In genomic region chr10:35378547-35379210, GRCh38 we compare ENCODE assay signal across 8 cellular contexts. TPM values are rescaled to one million over a fixed set of nuclear protein-coding genes. Genes with fewer than 3 reads are reported as not detected.
DNase-seq lines count a peak whose midpoint lies in the region; ATAC-seq, FAIRE-seq and TF ChIP-seq lines count a peak whose summit lies in the region.

No MANE protein-coding gene starts in this region.

- in situ Hi-C loops in GM23248 (cut with MboI), result no loop called here

- no peak overlapping the region for H3K9ac ChIP-seq in GM23248

- H3K4me2 ChIP-seq in GM23248 (ENCODE audit: unreplicated experiment), result no peak overlapping the region

- H3K27ac ChIP-seq in GM23248 (peak overlapping the region; percentile 56; the same call in 1 of the 2 replicates), mesodermal cell (ENCODE audit: low read depth, low read length, severe bottlenecking) (peak overlapping the region; percentile 81)

- POLR2A ChIA-PET in activated CD4-positive, alpha-beta T cell treated with anti-CD3 and anti-CD28 coated beads, Interleukin-2, amount 10 ng/mL, durations not matched to agents 7 days and 5 days (lab: Charles Lee), result no interaction called here

- no peaks in the 10 kb centered on the region for H3K36me3 Mint-ChIP-seq in activated CD4-positive, alpha-beta T cell treated with anti-CD3 and anti-CD28 coated beads, Interleukin-2, amount 10 ng/mL, durations not matched to agents 7 days and 5 days (ENCODE audit: low read depth)
- H3K36me3 Mint-ChIP-seq in Calu3 (ENCODE audit: insufficient read depth, unreplicated experiment), result no peaks in the 10 kb centered on the region

- no peaks in the 10 kb centered on the region for H3K9me2 ChIP-seq in GM23248 (ENCODE audit: insufficient read depth)

- H3K4me1 Mint-ChIP-seq in activated CD4-positive, alpha-beta T cell treated with anti-CD3 and anti-CD28 coated beads, Interleukin-2, amount 10 ng/mL, durations not matched to agents 7 days and 5 days, result peaks cover 44% of the 10 kb centered on the region
- peaks cover 34% of the 10 kb centered on the region for H3K4me1 Mint-ChIP-seq in Calu3 (ENCODE audit: low read depth, unreplicated experiment)

- FAIRE-seq in GM12892 (lab: Jason Lieb, UNC), result peak; percentile 66

- 74 to 79% methylated on average over 9 of the region's 9 CpGs for WGBS in GM23248 (ENCODE audit: low coverage in 1 of 2, low lambda C conversion rate in 2 of 2, missing lambda C conversion rate in 2 of 2), 2 experiments
- WGBS in mesodermal cell (ENCODE audit: insufficient coverage in 2 of 2), 2 experiments, result 75 to 77% methylated on average over 4 to 7 of the region's 9 CpGs

- CTCF ChIA-PET in activated CD4-positive, alpha-beta T cell treated with anti-CD3 and anti-CD28 coated beads, Interleukin-2, amount 10 ng/mL, durations not matched to agents 7 days and 5 days (lab: Charles Lee), result interaction anchor here (0.6 kb wide), 1 partner anchor 8 kb away, joined by 3 read pairs; no protein-coding TSS in a partner anchor
- CTCF ChIA-PET in Calu3 (lab: Charles Lee), result no interaction called here

- no peaks in the 10 kb centered on the region for H3K36me3 ChIP-seq in GM23248 (ENCODE audit: low read depth)
- no peaks in the 10 kb centered on the region for H3K36me3 ChIP-seq in mesodermal cell (ENCODE audit: control insufficient read depth, insufficient read depth, low read length)

- H3K9me3 ChIP-seq in GM23248 (ENCODE audit: low read depth) (no peaks in the 10 kb centered on the region), mesodermal cell (ENCODE audit: control insufficient read depth, low read length) (no peaks in the 10 kb centered on the region)

- ATAC-seq in HG03175 (IDR thresholded peaks at IDR 0.05; ENCODE audit: unreplicated experiment), result no peak

- no TSS peak for BruUV-seq in Calu3 (replicated peaks; lab: Mats Ljungman, UMichigan)

- peaks cover 100% of the 10 kb centered on the region for H3K79me2 ChIP-seq in GM23248 (ENCODE audit: insufficient read depth)

- no peak for TF ChIP-seq POLR2A in GM12892 (IDR thresholded peaks at IDR 0.05; ENCODE audit: low read depth, low read length)

- intact Hi-C loops in Calu3 (cut with micrococcal nuclease; ENCODE audit: unreplicated experiment), result loop anchor here (5.0 kb wide), 1 partner anchor 54 kb away; no protein-coding TSS in a partner anchor

- H3F3A ChIP-seq in GM23248 (ENCODE audit: insufficient read depth), result peaks cover 10% of the 10 kb centered on the region

- H3K27ac Mint-ChIP-seq in activated CD4-positive, alpha-beta T cell treated with anti-CD3 and anti-CD28 coated beads, Interleukin-2, amount 10 ng/mL, durations not matched to agents 7 days and 5 days, result peak overlapping the region; percentile 76
- H3K27ac Mint-ChIP-seq in Calu3 (ENCODE audit: unreplicated experiment), result no peak overlapping the region

- H3K4me3 Mint-ChIP-seq in activated CD4-positive, alpha-beta T cell treated with anti-CD3 and anti-CD28 coated beads, Interleukin-2, amount 10 ng/mL, durations not matched to agents 7 days and 5 days, result no peak overlapping the region
- no peak overlapping the region for H3K4me3 Mint-ChIP-seq in Calu3 (ENCODE audit: low read depth, unreplicated experiment)

- H4K20me1 ChIP-seq in GM23248 (ENCODE audit: insufficient read depth), result peaks cover 30% of the 10 kb centered on the region

- no peaks in the 10 kb centered on the region for H3K27me3 Mint-ChIP-seq in activated CD4-positive, alpha-beta T cell treated with anti-CD3 and anti-CD28 coated beads, Interleukin-2, amount 10 ng/mL, durations not matched to agents 7 days and 5 days
- H3K27me3 Mint-ChIP-seq in Calu3 (ENCODE audit: unreplicated experiment), result no peaks in the 10 kb centered on the region

- H3K4me1 ChIP-seq in GM23248 (ENCODE audit: insufficient read depth) (peaks cover 32% of the 10 kb centered on the region), mesodermal cell (ENCODE audit: control insufficient read depth, insufficient read depth, low read length, poor library complexity, severe bottlenecking) (peaks cover 26% of the 10 kb centered on the region)

- no peaks in the 10 kb centered on the region for H3K27me3 ChIP-seq in GM23248 (replicated peaks; ENCODE audit: insufficient read depth)

- H2AFZ ChIP-seq in GM23248, result no peak overlapping the region

- no peak overlapping the region for H3K4me3 ChIP-seq in GM23248
- H3K4me3 ChIP-seq in mesodermal cell (ENCODE audit: extremely low read depth, insufficient read depth, low read length, poor library complexity, severe bottlenecking), result no peak overlapping the region

- H3K9me3 Mint-ChIP-seq in activated CD4-positive, alpha-beta T cell treated with anti-CD3 and anti-CD28 coated beads, Interleukin-2, amount 10 ng/mL, durations not matched to agents 7 days and 5 days, result no peaks in the 10 kb centered on the region
- H3K9me3 Mint-ChIP-seq in Calu3 (ENCODE audit: low read depth, unreplicated experiment), result no peaks in the 10 kb centered on the region

- TF ChIP-seq CTCF in Calu3 (IDR thresholded peaks at IDR 0.05; ENCODE audit: unreplicated experiment), result no peak

- DNase-seq in GM12892 (ENCODE audit: insufficient read length) (no peak), GM23248 (no peak), midbrain (lab: John Stamatoyannopoulos, UW) (no peak), NCI-H526 treated with DMSO at 0.1 percent for 48 hours (lab: John Stamatoyannopoulos, UW) (no peak), Calu3 (no peak)
- peak; percentile 11 for DNase-seq in activated CD4-positive, alpha-beta T cell treated with anti-CD3 and anti-CD28 coated beads, Interleukin-2, amount 10 ng/mL, durations not matched to agents 7 days and 5 days

RNA-seq across cellular contexts. Expression of gene CCNY, which starts 42.4 kb away (rescaled TPM):
- 19.3 TPM for polyA plus RNA-seq in GM12892 (2012; ENCODE audit: missing spikeins)
- 57.8 and 70.4 TPM in 2 replicates for total RNA-seq in GM23248 (2014; rRNA removed; shearing (Covaris generic))
- polyA plus RNA-seq in GM23248 (2016; fragmentation: Nextera tagmentation; extraction: Ambion mirVana), result 12.3 and 12.8 TPM in 2 replicates
- 10 to 100 TPM; 67.4 to 76.4 TPM for total RNA-seq in activated CD4-positive, alpha-beta T cell treated with anti-CD3 and anti-CD28 coated beads, Interleukin-2, amount 10 ng/mL, durations not matched to agents 7 days and 5 days
- 61.6 TPM for polyA plus RNA-seq in mesodermal cell (2013, experiment 1 of 2)
- 57.3 TPM for polyA plus RNA-seq in mesodermal cell (2013, experiment 2 of 2)
- total RNA-seq in Calu3 (2022), result 59.1 and 60.6 TPM in 2 replicates
